Comparison of ENCODE assay signal across 27 cellular contexts in the genomic region with DNA sequence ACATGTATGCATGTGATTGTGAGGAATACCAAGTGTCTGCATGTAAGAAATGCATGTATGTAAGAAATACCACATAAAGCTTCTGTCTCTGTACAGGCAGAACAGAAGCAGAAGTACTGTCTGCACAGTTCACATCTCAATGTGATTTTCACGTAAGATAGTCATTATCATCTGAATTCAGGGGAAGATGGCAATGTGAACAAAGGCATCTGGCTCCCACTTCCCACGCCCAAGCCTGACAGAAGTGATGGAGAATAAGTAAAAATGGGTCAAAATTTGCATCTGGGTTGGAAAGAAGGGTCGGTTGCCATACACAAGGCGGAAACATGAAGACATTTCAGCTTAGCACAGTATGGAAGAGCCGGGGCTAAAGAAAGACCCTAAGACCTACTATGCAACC.
"Had no signal": no experiment of that assay in that cellular context is flagged by ENCODE, and none has a peak within 500 bp of the region (broad histone marks: within the 10 kb centered on the region; RNA-seq: fewer than 3 reads in every experiment).

No MANE protein-coding gene starts in this region.

- H3K27me3 ChIP-seq: cardiac muscle cell had no signal

- H3K27ac ChIP-seq: cardiac muscle cell, RWPE1, WERI-Rb-1 had no signal

- H3K4me3 ChIP-seq: cardiac muscle cell, K562 had no signal

- H3K4me3 Mint-ChIP-seq: activated naive CD4-positive, alpha-beta T cell treated with anti-CD3 and anti-CD28 coated beads for 36 hours; activated naive CD8-positive, alpha-beta T cell; activated T-cell treated with anti-CD3 and anti-CD28 coated beads, Interleukin-2, amount 50 U/mL, for 4 hours; brain had no signal

- H3K27ac Mint-ChIP-seq: activated naive CD4-positive, alpha-beta T cell treated with anti-CD3 and anti-CD28 coated beads for 36 hours; activated naive CD8-positive, alpha-beta T cell had no signal

- DNase-seq: activated CD4-positive, alpha-beta T cell treated with anti-CD3 and anti-CD28 coated beads for 48 hours; activated CD4-positive, alpha-beta T cell treated with anti-CD3 and anti-CD28 coated beads, Interleukin-2, amount 50 U/mL, for 4 hours; activated CD4-positive, CD25-positive, alpha-beta regulatory T cell treated with anti-CD3 and anti-CD28 coated beads, Interleukin-2, amount 50 U/mL, for 72 hours; activated CD8-positive, alpha-beta memory T cell treated with anti-CD3 and anti-CD28 coated beads for 24 hours; activated gamma-delta T cell; activated naive CD4-positive, alpha-beta T cell treated with anti-CD3 and anti-CD28 coated beads for 36 hours; activated T-cell treated with anti-CD3 and anti-CD28 coated beads, Interleukin-2, amount 50 U/mL, for 4 hours; amygdala; cerebellar nuclear complex; Kasumi-1; NCI-H1105 treated with DMSO at 0.1 percent for 48 hours; NCI-H1436 treated with DMSO at 0.1 percent for 48 hours; NCI-H187; NCI-H2081; NCI-H510A treated with DMSO at 0.1 percent for 48 hours; NCI-H69; NK-92 treated with Interleukin-12 subunit alpha and Interleukin-12 subunit beta, amount 100 ng/mL, for 24 hours; OCI-M1; Right ventricle myocardium superior; T-helper 1 cell; WERI-Rb-1 had no signal

- ATAC-seq: activated T-cell treated with anti-CD3 and anti-CD28 coated beads, Interleukin-2, amount 50 U/mL, for 4 hours; K562; Panc1 had no signal

- H3K27me3 Mint-ChIP-seq: activated naive CD8-positive, alpha-beta T cell; brain had no signal

- H3K36me3 ChIP-seq: cardiac muscle cell had no signal

- H3K9me3 Mint-ChIP-seq: activated naive CD4-positive, alpha-beta T cell treated with anti-CD3 and anti-CD28 coated beads for 36 hours; activated T-cell treated with anti-CD3 and anti-CD28 coated beads, Interleukin-2, amount 50 U/mL, for 4 hours; brain had no signal
